Comparison of ENCODE assay signal across 8 cellular contexts in the genomic region with DNA sequence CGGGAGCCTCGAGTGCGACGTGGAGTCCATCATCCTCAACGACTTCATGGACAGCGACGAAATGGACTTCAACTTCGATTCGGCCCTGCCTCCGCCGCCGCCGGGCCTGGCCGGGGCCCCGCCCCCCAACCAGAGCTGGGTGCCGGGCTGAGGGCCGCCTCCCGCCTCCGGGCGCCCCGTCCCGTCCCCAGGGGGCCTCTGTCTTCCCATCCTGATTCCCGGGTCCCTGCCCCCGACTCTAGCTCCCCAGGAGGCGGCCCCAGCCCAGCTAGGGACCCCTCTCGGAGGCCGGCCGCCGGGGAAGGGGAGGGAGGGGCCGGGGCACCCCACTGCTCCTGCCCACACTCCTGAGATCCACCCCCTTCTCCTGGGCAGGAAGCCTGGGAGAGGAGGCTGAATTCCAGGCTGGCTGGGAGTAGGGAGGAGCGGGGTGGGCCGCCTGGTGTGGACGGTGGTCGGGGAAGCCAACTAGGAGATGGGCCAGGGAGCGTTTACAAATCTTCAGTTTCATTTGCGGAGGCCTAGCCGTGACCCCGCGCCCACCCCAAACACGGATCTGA. TPM values are rescaled to one million over a fixed set of nuclear protein-coding genes. Genes with fewer than 3 reads are reported as not detected.
DNase-seq lines count a peak whose midpoint lies in the region; ATAC-seq and TF ChIP-seq lines count a peak whose summit lies in the region.
"Had no signal": no experiment of that assay in that cellular context is flagged by ENCODE, and none has a peak within 500 bp of the region (broad histone marks: within the 10 kb centered on the region; RNA-seq: fewer than 3 reads in every experiment).

No MANE protein-coding gene starts in this region.

- no peak for TF ChIP-seq EP300 in suprapubic skin (IDR thresholded peaks at IDR 0.05)

- peak overlapping the region; percentile 53 for H3K4me3 ChIP-seq in HUES64 (ENCODE audit: low read length)
- H3K4me3 ChIP-seq in suprapubic skin: peak overlapping the region; percentile 61

- peaks cover 7% of the 10 kb centered on the region for H3K4me1 Mint-ChIP-seq in activated naive CD8-positive, alpha-beta T cell treated with anti-CD3 and anti-CD28 coated beads, Interleukin-2, amount 10 ng/mL, durations not matched to agents 7 days and 5 days

- H3K36me3 ChIP-seq in HUES64 (ENCODE audit: insufficient read depth, low read length) (no peaks in the 10 kb centered on the region), suprapubic skin (no peaks in the 10 kb centered on the region)

- H3K27me3 ChIP-seq in HUES64 (ENCODE audit: insufficient read depth, low read length) (peaks cover 68% of the 10 kb centered on the region), suprapubic skin (no peaks in the 10 kb centered on the region)

- no peak overlapping the region for H3K27ac Mint-ChIP-seq in activated naive CD8-positive, alpha-beta T cell treated with anti-CD3 and anti-CD28 coated beads, Interleukin-2, amount 10 ng/mL, durations not matched to agents 7 days and 5 days

- H3K9me3 ChIP-seq in HUES64 (ENCODE audit: insufficient read depth, low read depth, low read length) (no peaks in the 10 kb centered on the region), suprapubic skin (no peaks in the 10 kb centered on the region)

- no peaks in the 10 kb centered on the region for H3K36me3 Mint-ChIP-seq in activated naive CD8-positive, alpha-beta T cell treated with anti-CD3 and anti-CD28 coated beads, Interleukin-2, amount 10 ng/mL, durations not matched to agents 7 days and 5 days

- POLR2A ChIA-PET in activated naive CD8-positive, alpha-beta T cell treated with anti-CD3 and anti-CD28 coated beads, Interleukin-2, amount 10 ng/mL, durations not matched to agents 7 days and 5 days (lab: Charles Lee): no interaction called here

- no peak for DNase-seq in activated naive CD8-positive, alpha-beta T cell treated with anti-CD3 and anti-CD28 coated beads, Interleukin-2, amount 10 ng/mL, durations not matched to agents 7 days and 5 days
- peak; percentile 11 for DNase-seq in iris pigment epithelial cell (ENCODE audit: low read depth)
- DNase-seq in suprapubic skin (ENCODE audit: low spot score in 2 of 2): peak in 1 of 2 donors; percentile 88
- DNase-seq in NCI-H2171 treated with DMSO at 0.1 percent for 48 hours (lab: John Stamatoyannopoulos, UW): no peak

- ATAC-seq in activated naive CD8-positive, alpha-beta T cell treated with anti-CD3 and anti-CD28 coated beads, Interleukin-2, amount 10 ng/mL, durations not matched to agents 7 days and 5 days (ENCODE audit: low read depth): no peak
- ATAC-seq in HG03025 (IDR thresholded peaks at IDR 0.05; ENCODE audit: low FRiP score, unreplicated experiment) (no peak), HG03432 (IDR thresholded peaks at IDR 0.05; ENCODE audit: unreplicated experiment) (no peak)

- no peaks in the 10 kb centered on the region for H3K9me3 Mint-ChIP-seq in activated naive CD8-positive, alpha-beta T cell treated with anti-CD3 and anti-CD28 coated beads, Interleukin-2, amount 10 ng/mL, durations not matched to agents 7 days and 5 days

- H3K4me1 ChIP-seq in HUES64 (ENCODE audit: insufficient read depth, low read length) (peaks cover 18% of the 10 kb centered on the region), suprapubic skin (peaks cover 60% of the 10 kb centered on the region)

- H3K4me3 Mint-ChIP-seq in activated naive CD8-positive, alpha-beta T cell treated with anti-CD3 and anti-CD28 coated beads, Interleukin-2, amount 10 ng/mL, durations not matched to agents 7 days and 5 days: peak overlapping the region; percentile 45

- TF ChIP-seq POLR2A in suprapubic skin (IDR thresholded peaks at IDR 0.05): no peak

- TF ChIP-seq CTCF in suprapubic skin (IDR thresholded peaks at IDR 0.05): no peak

- H3K27me3 Mint-ChIP-seq in activated naive CD8-positive, alpha-beta T cell treated with anti-CD3 and anti-CD28 coated beads, Interleukin-2, amount 10 ng/mL, durations not matched to agents 7 days and 5 days: peaks cover 59% of the 10 kb centered on the region

- WGBS in HUES64: under 1% methylated on average over 35 of the region's 40 CpGs
- WGBS in suprapubic skin: 4% methylated on average over 16 of the region's 40 CpGs

- H3K27ac ChIP-seq in HUES64 (ENCODE audit: low read depth, low read length) (no peak overlapping the region; the same call in 1 of the 2 replicates), suprapubic skin (peak overlapping the region; percentile 81)

- peak overlapping the region; percentile 36 for H3K9ac ChIP-seq in HUES64 (ENCODE audit: low read depth, low read length)

RNA-seq across cellular contexts. Expression of a gene that starts 21.4 kb away (rescaled TPM):
- polyA plus RNA-seq in HUES64 (2013, experiment 1 of 2): 1.2 TPM
- 1.5 TPM for polyA plus RNA-seq in HUES64 (2013, experiment 2 of 2)
- not detected for total RNA-seq in activated naive CD8-positive, alpha-beta T cell treated with anti-CD3 and anti-CD28 coated beads, Interleukin-2, amount 10 ng/mL, durations not matched to agents 7 days and 5 days
- 1 to 10 TPM; 1.4 to 2.8 (median 1.6) TPM for total RNA-seq in suprapubic skin
- total RNA-seq: T-helper 2 cell treated with Interferon-gamma antibody and Interleukin-4, amounts not matched to agents 100 ng/mL and 5 ng/mL, for 36 hours had no signal
